31 cellular contexts compared by ENCODE assay signal in the genomic region with DNA sequence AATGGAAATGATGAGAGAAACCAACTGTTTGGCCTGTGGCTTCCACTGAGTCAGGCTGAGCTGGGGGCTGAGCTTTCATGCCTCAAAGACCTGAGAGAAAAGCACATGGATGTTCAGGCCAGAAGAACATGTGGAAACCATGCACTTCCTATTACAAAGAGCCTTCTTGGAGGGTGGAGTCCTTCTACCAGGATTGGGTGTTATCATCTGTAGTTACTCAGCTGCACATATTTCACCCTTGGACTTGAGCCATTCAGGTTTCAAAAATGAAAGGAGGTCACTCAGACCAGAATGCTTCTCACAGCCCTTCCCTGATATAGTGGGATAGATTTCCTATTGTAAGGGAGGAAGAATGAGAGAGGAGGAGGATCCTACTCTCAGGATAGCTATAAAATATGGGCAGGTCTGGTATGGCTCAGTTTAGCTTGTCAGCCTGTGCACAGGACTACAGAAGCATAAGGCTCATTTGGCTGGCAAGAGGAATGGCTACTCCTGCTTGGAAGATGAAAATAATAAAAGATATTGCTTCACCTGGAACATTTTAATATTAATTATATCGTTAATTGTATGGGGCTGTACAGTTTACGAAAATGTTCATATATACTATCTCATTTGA.
"Had no signal": no experiment of that assay in that cellular context is flagged by ENCODE, and none has a peak within 500 bp of the region (broad histone marks: within the 10 kb centered on the region; RNA-seq: fewer than 3 reads in every experiment).

No MANE protein-coding gene starts in this region.

- H3K4me3 Mint-ChIP-seq: activated B cell treated with CpG ODN at 0.5 μM for 24 hours; activated CD4-positive, alpha-beta memory T cell treated with anti-CD3 and anti-CD28 coated beads, Interleukin-2, amount 10 ng/mL, durations not matched to agents 7 days and 5 days; activated naive CD8-positive, alpha-beta T cell treated with anti-CD3 and anti-CD28 coated beads for 36 hours; activated T-cell treated with anti-CD3 and anti-CD28 coated beads, Interleukin-2, amount 50 U/mL, for 72 hours; activated T-helper 17 cell treated with anti-CD3 and anti-CD28 coated beads, Interleukin-2, amount 50 U/mL, for 72 hours had no signal

- H3K9me3 Mint-ChIP-seq: activated CD4-positive, alpha-beta memory T cell treated with anti-CD3 and anti-CD28 coated beads, Interleukin-2, amount 10 ng/mL, durations not matched to agents 7 days and 5 days; activated T-cell treated with anti-CD3 and anti-CD28 coated beads, Interleukin-2, amount 50 U/mL, for 72 hours; activated T-helper 17 cell treated with anti-CD3 and anti-CD28 coated beads, Interleukin-2, amount 50 U/mL, for 72 hours had no signal

- H3K4me1 ChIP-seq: ascending aorta, breast epithelium had no signal

- H3K4me1 Mint-ChIP-seq: activated B cell treated with CpG ODN at 0.5 μM for 24 hours; activated CD4-positive, alpha-beta memory T cell treated with anti-CD3 and anti-CD28 coated beads, Interleukin-2, amount 10 ng/mL, durations not matched to agents 7 days and 5 days; activated naive CD8-positive, alpha-beta T cell treated with anti-CD3 and anti-CD28 coated beads for 36 hours; activated T-helper 17 cell treated with anti-CD3 and anti-CD28 coated beads, Interleukin-2, amount 50 U/mL, for 72 hours had no signal

- H3K27ac Mint-ChIP-seq: activated B cell treated with CpG ODN at 0.5 μM for 24 hours; activated CD4-positive, alpha-beta memory T cell treated with anti-CD3 and anti-CD28 coated beads, Interleukin-2, amount 10 ng/mL, durations not matched to agents 7 days and 5 days; activated T-cell treated with anti-CD3 and anti-CD28 coated beads, Interleukin-2, amount 50 U/mL, for 72 hours; activated T-helper 17 cell treated with anti-CD3 and anti-CD28 coated beads, Interleukin-2, amount 50 U/mL, for 72 hours had no signal

- H3K4me3 ChIP-seq: ascending aorta, breast epithelium, SJCRH30, SK-N-MC had no signal

- H3K27me3 Mint-ChIP-seq: activated naive CD8-positive, alpha-beta T cell treated with anti-CD3 and anti-CD28 coated beads for 36 hours had no signal

- H3K36me3 Mint-ChIP-seq: activated naive CD8-positive, alpha-beta T cell treated with anti-CD3 and anti-CD28 coated beads for 36 hours had no signal

- H3K9me3 ChIP-seq: ascending aorta, breast epithelium, SJCRH30 had no signal

- ATAC-seq: activated T-cell treated with anti-CD3 and anti-CD28 coated beads, Interleukin-2, amount 50 U/mL, for 72 hours; activated T-helper 17 cell treated with anti-CD3 and anti-CD28 coated beads, Interleukin-2, amount 50 U/mL, for 72 hours; Panc1 had no signal

- DNase-seq: activated B cell treated with CpG ODN at 0.5 μM for 24 hours; activated CD4-positive, alpha-beta memory T cell treated with anti-CD3 and anti-CD28 coated beads, Interleukin-2, amount 10 ng/mL, durations not matched to agents 7 days and 5 days; activated CD4-positive, alpha-beta T cell treated with anti-CD3 and anti-CD28 coated beads for 1 hour; activated CD4-positive, alpha-beta T cell treated with anti-CD3 and anti-CD28 coated beads for 48 hours; activated effector memory CD4-positive, alpha-beta T cell treated with anti-CD3 and anti-CD28 coated beads, Interleukin-2, amount 50 U/mL, for 16 hours; activated naive CD4-positive, alpha-beta T cell; activated naive CD4-positive, alpha-beta T cell treated with anti-CD3 and anti-CD28 coated beads, Interleukin-2, amount 50 U/mL, for 16 hours; activated naive CD8-positive, alpha-beta T cell treated with anti-CD3 and anti-CD28 coated beads for 36 hours; activated T-cell treated with anti-CD3 and anti-CD28 coated beads, Interleukin-2, amount 50 U/mL, for 1 hour; activated T-cell treated with anti-CD3 and anti-CD28 coated beads, Interleukin-2, amount 50 U/mL, for 72 hours; amygdala; NCI-H1105; NCI-H1417 treated with DMSO at 0.1 percent for 48 hours; NCI-H187 treated with DMSO at 0.1 percent for 48 hours; NCI-H2081; NCI-H2171 treated with DMSO at 0.1 percent for 48 hours; NCI-H2227 treated with DMSO at 0.1 percent for 48 hours; NCI-H510A treated with DMSO at 0.1 percent for 48 hours; NCI-H526 treated with DMSO at 0.1 percent for 48 hours; NCI-H774; SHP77; T-helper 1 cell; T-helper 2 cell; T-helper 9 cell had no signal

- H3K27me3 ChIP-seq: ascending aorta, breast epithelium, SJCRH30 had no signal

- H3K36me3 ChIP-seq: ascending aorta, breast epithelium, SJCRH30 had no signal

- H3K27ac ChIP-seq: ascending aorta, breast epithelium, SJCRH30, SK-N-MC, VCaP had no signal
